In the genomic region with DNA sequence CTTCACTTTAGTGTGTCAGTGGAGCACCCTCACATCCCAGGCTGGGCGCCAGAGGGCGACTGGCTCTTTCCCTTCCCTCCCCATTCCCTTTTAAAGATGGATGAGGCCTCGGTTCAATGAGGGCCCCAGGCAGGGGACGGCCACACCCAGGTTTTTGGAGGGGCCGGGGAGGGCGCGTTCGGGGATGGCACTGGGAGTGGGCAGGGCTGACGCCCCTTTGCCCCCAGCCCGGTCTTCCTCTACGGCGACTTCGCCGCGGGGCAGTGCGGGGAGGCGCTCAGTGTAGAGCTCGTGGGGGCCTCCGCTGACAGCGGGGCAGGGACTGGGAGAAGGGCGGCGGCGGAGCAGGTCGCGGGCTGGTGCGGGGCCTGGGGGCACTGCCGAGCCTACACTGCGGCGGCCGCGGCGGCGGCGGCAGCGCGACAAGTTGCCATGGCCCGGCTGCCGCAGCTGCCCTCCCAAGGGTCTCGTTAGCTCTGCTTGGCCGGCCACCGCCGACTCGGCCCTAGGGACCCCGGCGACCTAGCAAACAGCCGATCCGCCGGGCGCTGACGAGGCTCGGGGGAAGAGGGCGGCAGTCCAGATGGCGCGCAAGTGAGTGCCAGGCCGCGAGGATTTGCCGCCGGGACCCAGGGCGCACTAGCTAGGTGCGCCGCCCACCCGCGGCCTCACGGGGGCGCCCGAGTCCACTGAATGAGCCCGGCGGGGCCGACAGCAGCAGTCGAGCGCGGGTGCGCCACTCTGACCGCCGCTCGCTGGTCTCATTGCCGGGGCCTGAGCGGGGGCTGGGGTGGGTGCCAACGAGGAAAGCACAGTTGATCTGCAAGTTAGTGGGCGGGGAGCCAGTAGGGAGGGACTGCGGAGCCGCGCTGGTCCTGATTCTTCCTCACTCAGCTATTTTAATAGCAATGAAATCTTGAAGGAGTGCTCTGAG, we compare ENCODE assay signal across 8 cellular contexts.
DNase-seq lines count a peak whose midpoint lies in the region; TF ChIP-seq lines count a peak whose summit lies in the region.

No MANE protein-coding gene starts in this region.

- H3K27me3 ChIP-seq in H7 (ENCODE audit: control insufficient read depth, insufficient read depth, low read length) (0 out of 2 replicates have a peak, but pooled peaks cover 1% of the 10 kb centered on the region), SJSA1 (replicated peaks) (no peaks in the 10 kb centered on the region; the same call in 1 of the 2 replicates), neutrophil (peaks cover 36% of the 10 kb centered on the region)

- peaks cover 10% of the 10 kb centered on the region for H3K4me1 ChIP-seq in SJSA1 (replicated peaks)
- peaks cover 7 to 11% of the 10 kb centered on the region in 2 experiments for H3K4me1 ChIP-seq in neutrophil (ENCODE audit: control insufficient read depth in 1 of 2, insufficient read depth in 1 of 2, low read depth in 1 of 2, low read length in 1 of 2)

- H3K9me3 ChIP-seq in SJSA1 (replicated peaks) (no peaks in the 10 kb centered on the region), neutrophil (no peaks in the 10 kb centered on the region)

- in situ Hi-C loops in G401 (cut with HindIII; ENCODE audit: low sequenced_read_pairs), result no loop called here

- DNase-seq in G401 (ENCODE audit: low spot score) (peak; percentile 84), H7 (peak; percentile 95), LNCaP clone FGC (ENCODE audit: low read depth) (peak; percentile 70), SJSA1 (ENCODE audit: low read depth in 1 of 2, low spot score in 2 of 2) (peak; percentile 89 to 93), germinal center (ENCODE audit: low spot score) (peak; percentile 85), stromal cell of bone marrow (ENCODE audit: low read depth) (peak; percentile 74)
- peak; percentile 84 for DNase-seq in activated naive CD4-positive, alpha-beta T cell treated with Interleukin-2 at 50 U/mL for 16 hours

- TF ChIP-seq CTCF in LNCaP clone FGC (IDR thresholded peaks at IDR 0.05; ENCODE audit: control insufficient read depth, extremely low read depth, insufficient read depth), result peak; percentile 94
- TF ChIP-seq CTCF in neutrophil (IDR thresholded peaks at IDR 0.05), result peak; percentile 99

- H3K27ac ChIP-seq in SJSA1 (peak overlapping the region; percentile 10), neutrophil (no peak overlapping the region)

- no peaks in the 10 kb centered on the region for H3K36me3 ChIP-seq in H7 (replicated peaks; ENCODE audit: control insufficient read depth, insufficient read depth, low read length)
- no peaks in the 10 kb centered on the region for H3K36me3 ChIP-seq in SJSA1
- no peaks in the 10 kb centered on the region for H3K36me3 ChIP-seq in neutrophil

- H3K4me3 ChIP-seq in H7 (ENCODE audit: insufficient read depth, low read depth, low read length) (peak overlapping the region; percentile 70), LNCaP clone FGC (ENCODE audit: low read depth, low read length) (peak overlapping the region; percentile 43), SJSA1 (peak overlapping the region; percentile 49), neutrophil (ENCODE audit: low read depth in 1 of 2, low read length in 1 of 2) (peak overlapping the region; percentile 31 to 54)
